Comparison of ENCODE assay signal across 18 cellular contexts in genomic region chr5:142000176-142000575, GRCh38.
"Had no signal": no experiment of that assay in that cellular context is flagged by ENCODE, and none has a peak within 500 bp of the region (broad histone marks: within the 10 kb centered on the region; RNA-seq: fewer than 3 reads in every experiment).

No MANE protein-coding gene starts in this region.

- H3K27ac Mint-ChIP-seq: activated CD4-positive, alpha-beta T cell treated with anti-CD3 and anti-CD28 coated beads, Interleukin-2, amount 10 ng/mL, durations not matched to agents 7 days and 5 days; activated CD8-positive, alpha-beta memory T cell treated with anti-CD3 and anti-CD28 coated beads, Interleukin-2, amount 10 ng/mL, durations not matched to agents 7 days and 5 days; activated naive CD4-positive, alpha-beta T cell treated with anti-CD3 and anti-CD28 coated beads, Interleukin-2, amount 10 ng/mL, durations not matched to agents 7 days and 5 days; type B pancreatic cell; WTC11 had no signal

- H3K4me3 ChIP-seq: skin epidermis had no signal

- H3K4me3 Mint-ChIP-seq: activated CD4-positive, alpha-beta T cell treated with anti-CD3 and anti-CD28 coated beads, Interleukin-2, amount 10 ng/mL, durations not matched to agents 7 days and 5 days; activated CD8-positive, alpha-beta memory T cell treated with anti-CD3 and anti-CD28 coated beads, Interleukin-2, amount 10 ng/mL, durations not matched to agents 7 days and 5 days; activated naive CD4-positive, alpha-beta T cell treated with anti-CD3 and anti-CD28 coated beads, Interleukin-2, amount 10 ng/mL, durations not matched to agents 7 days and 5 days; immature natural killer cell; natural killer cell treated with Interleukin-12 subunit alpha and Interleukin-12 subunit beta and Interleukin-15 and Interleukin-18, amount 100 ng/mL, for 72 hours; type B pancreatic cell; WTC11 had no signal

- H3K9me3 ChIP-seq: SK-N-SH had no signal

- H3K27me3 Mint-ChIP-seq: activated CD4-positive, alpha-beta T cell treated with anti-CD3 and anti-CD28 coated beads, Interleukin-2, amount 10 ng/mL, durations not matched to agents 7 days and 5 days; activated CD8-positive, alpha-beta memory T cell treated with anti-CD3 and anti-CD28 coated beads, Interleukin-2, amount 10 ng/mL, durations not matched to agents 7 days and 5 days; activated naive CD4-positive, alpha-beta T cell treated with anti-CD3 and anti-CD28 coated beads, Interleukin-2, amount 10 ng/mL, durations not matched to agents 7 days and 5 days; natural killer cell treated with Interleukin-12 subunit alpha and Interleukin-12 subunit beta and Interleukin-15 and Interleukin-18, amount 100 ng/mL, for 72 hours; type B pancreatic cell had no signal

- H3K27ac ChIP-seq: brain microvascular endothelial cell, foreskin keratinocyte had no signal

- H3K9me3 Mint-ChIP-seq: activated naive CD4-positive, alpha-beta T cell treated with anti-CD3 and anti-CD28 coated beads, Interleukin-2, amount 10 ng/mL, durations not matched to agents 7 days and 5 days; immature natural killer cell; natural killer cell treated with Interleukin-12 subunit alpha and Interleukin-12 subunit beta and Interleukin-15 and Interleukin-18, amount 100 ng/mL, for 72 hours; type B pancreatic cell had no signal

- H3K27me3 ChIP-seq: brain microvascular endothelial cell, foreskin keratinocyte had no signal

- DNase-seq: activated CD8-positive, alpha-beta memory T cell treated with anti-CD3 and anti-CD28 coated beads, Interleukin-2, amount 10 ng/mL, durations not matched to agents 7 days and 5 days; activated naive CD4-positive, alpha-beta T cell treated with anti-CD3 and anti-CD28 coated beads, Interleukin-2, amount 10 ng/mL, durations not matched to agents 7 days and 5 days; anterior cingulate cortex; brain microvascular endothelial cell; cerebellar nuclear complex; effector memory CD4-positive, alpha-beta T cell; foreskin keratinocyte; immature natural killer cell; posterior cingulate gyrus; SHP77; SK-N-SH; stimulated activated CD4-positive, alpha-beta T cell treated with anti-CD3 and anti-CD28 coated beads, Interleukin-4, amount 100 ng/mL, for 1 hour; stimulated activated naive CD4-positive, alpha-beta T cell treated with Interleukin-2 at 50 U/mL for 16 hours had no signal

- ATAC-seq: activated CD8-positive, alpha-beta memory T cell treated with anti-CD3 and anti-CD28 coated beads, Interleukin-2, amount 10 ng/mL, durations not matched to agents 7 days and 5 days; foreskin keratinocyte; natural killer cell treated with Interleukin-12 subunit alpha and Interleukin-12 subunit beta and Interleukin-15 and Interleukin-18, amount 100 ng/mL, for 72 hours had no signal

- H3K4me1 Mint-ChIP-seq: WTC11 had no signal
